26 cellular contexts compared by ENCODE assay signal in genomic region chr19:11489378-11489777, GRCh38. TPM values are rescaled to one million over a fixed set of nuclear protein-coding genes. Genes with fewer than 3 reads are reported as not detected.
DNase-seq lines count a peak whose midpoint lies in the region; ATAC-seq, FAIRE-seq and TF ChIP-seq lines count a peak whose summit lies in the region.
"Had no signal": no experiment of that assay in that cellular context is flagged by ENCODE, and none has a peak within 500 bp of the region (broad histone marks: within the 10 kb centered on the region; RNA-seq: fewer than 3 reads in every experiment).

No MANE protein-coding gene starts in this region.

- H3K9me3 Mint-ChIP-seq in CD8-positive, alpha-beta memory T cell = no peaks in the 10 kb centered on the region
- H3K9me3 Mint-ChIP-seq: CD4-positive, alpha-beta memory T cell had no signal

- FAIRE-seq in HepG2 (lab: Jason Lieb, UNC) = no peak
- FAIRE-seq: A204.1, D721Med, GM12878, GM12892, GM18507 had no signal

- in situ Hi-C loops in HepG2 (cut with HindIII; ENCODE audit: extremely low pct_ligation_motif_present, low pct_unique_long_range_greater_than_20kb) = no loop called here

- H4K20me1 ChIP-seq in HepG2 (ENCODE audit: insufficient read depth, low read length) = no peaks in the 10 kb centered on the region

- no peaks in the 10 kb centered on the region for H3K27me3 Mint-ChIP-seq in CD8-positive, alpha-beta memory T cell
- H3K27me3 Mint-ChIP-seq: CD4-positive, CD25-positive, alpha-beta regulatory T cell had no signal

- no peak for TF ChIP-seq RAD21 in HepG2 (CRISPR knock-in tag; IDR thresholded peaks at IDR 0.05)

- H3K27me3 ChIP-seq in HepG2 (ENCODE audit: control insufficient read depth in 1 of 2, insufficient read depth in 2 of 2, low read length in 2 of 2) (no peaks in the 10 kb centered on the region), right lobe of liver (no peaks in the 10 kb centered on the region)
- no peaks in the 10 kb centered on the region for H3K27me3 ChIP-seq in CD8-positive, alpha-beta memory T cell (ENCODE audit: insufficient read depth, low read length, poor library complexity, severe bottlenecking)
- H3K27me3 ChIP-seq: BE2C, BLaER1 had no signal

- H3K36me3 Mint-ChIP-seq in CD8-positive, alpha-beta memory T cell = peaks cover 0 to 49% (median 8%) of the 10 kb centered on the region in 3 donors

- no peak overlapping the region for H3K9ac ChIP-seq in HepG2 (ENCODE audit: insufficient read depth, low read depth, low read length)
- H3K9ac ChIP-seq: BLaER1 had no signal

- H3K27ac ChIP-seq in HepG2 (ENCODE audit: extremely low read length, insufficient read depth, low read length) (peak overlapping the region; percentile 67), right lobe of liver (no peak overlapping the region), cingulate gyrus (ENCODE audit: low read depth, low read length) (peak overlapping the region; percentile 60), temporal lobe (ENCODE audit: low read depth, low read length) (peak overlapping the region; percentile 17)
- H3K27ac ChIP-seq in CD8-positive, alpha-beta memory T cell (ENCODE audit: low read depth, low read length) = no peak overlapping the region
- H3K27ac ChIP-seq: BLaER1 had no signal

- H3K79me2 ChIP-seq in HepG2 (ENCODE audit: insufficient read depth, low read length) = no peaks in the 10 kb centered on the region

- no peak for TF ChIP-seq EP300 in HepG2 (IDR thresholded peaks at IDR 0.05; ENCODE audit: low read depth in 2 of 2, low read length in 2 of 2)
- TF ChIP-seq EP300 in HepG2 (CRISPR knock-in tag; IDR thresholded peaks at IDR 0.05; ENCODE audit: borderline replicate concordance) = no peak

- 80% methylated on average over 6 of the region's 7 CpGs for WGBS in HepG2 (ENCODE audit: low lambda C conversion rate)
- 100% methylated on average over 1 of the region's 7 CpGs for WGBS in right lobe of liver (ENCODE audit: insufficient coverage, low coverage, low lambda C conversion rate, missing lambda C conversion rate)

- no peak overlapping the region for H2AFZ ChIP-seq in HepG2 (ENCODE audit: low read length)

- H3K4me2 ChIP-seq in HepG2 (ENCODE audit: low read depth, low read length) = no peak overlapping the region
- H3K4me2 ChIP-seq: BLaER1 had no signal

- intact Hi-C loops in HepG2 (cut with micrococcal nuclease; ENCODE audit: unreplicated experiment) = no loop called here
- intact Hi-C loops in right lobe of liver (cut with DNase I) = no loop called here

- H3K27ac Mint-ChIP-seq in CD8-positive, alpha-beta memory T cell = no peak overlapping the region
- H3K27ac Mint-ChIP-seq: CD14-positive monocyte; CD4-positive, CD25-positive, alpha-beta regulatory T cell had no signal

- H3K4me1 ChIP-seq in HepG2 (ENCODE audit: insufficient read depth, low read length) (peaks cover 28% of the 10 kb centered on the region), right lobe of liver (peaks cover 0 to 36% (median 14%) of the 10 kb centered on the region in 4 donors)
- no peaks in the 10 kb centered on the region for H3K4me1 ChIP-seq in CD8-positive, alpha-beta memory T cell (ENCODE audit: insufficient read depth, low read length)
- H3K4me1 ChIP-seq: BE2C had no signal

- POLR2A ChIA-PET in HepG2 (lab: Yijun Ruan, JAX) = no interaction called here
- POLR2A ChIA-PET in CD8-positive, alpha-beta memory T cell (lab: Charles Lee) = no interaction called here

- TF ChIP-seq POLR2A in HepG2 (IDR thresholded peaks at IDR 0.05; ENCODE audit: insufficient read depth in 1 of 2, low read depth in 2 of 2, low read length in 2 of 2) (no peak), right lobe of liver (IDR thresholded peaks at IDR 0.05) (no peak)

- H3K4me3 Mint-ChIP-seq in CD8-positive, alpha-beta memory T cell = no peak overlapping the region
- H3K4me3 Mint-ChIP-seq: CD14-positive monocyte; CD4-positive, alpha-beta memory T cell; CD4-positive, CD25-positive, alpha-beta regulatory T cell had no signal

- H3K9me3 ChIP-seq in HepG2 (ENCODE audit: low read length) (no peaks in the 10 kb centered on the region), right lobe of liver (no peaks in the 10 kb centered on the region)
- H3K9me3 ChIP-seq in CD8-positive, alpha-beta memory T cell (ENCODE audit: low read length) = no peaks in the 10 kb centered on the region
- H3K9me3 ChIP-seq: BE2C, BLaER1, Caco-2 had no signal

- no TSS peak for BruUV-seq in HepG2 (replicated peaks; lab: Mats Ljungman, UMichigan)

- no peaks in the 10 kb centered on the region for H3K4me1 Mint-ChIP-seq in CD8-positive, alpha-beta memory T cell
- H3K4me1 Mint-ChIP-seq: CD14-positive monocyte had no signal

- H3K4me3 ChIP-seq in HepG2 (replicated peaks in 1 of 3; ENCODE audit: insufficient read depth in 1 of 3, low read depth in 2 of 3, low read length in 3 of 3) (no peak overlapping the region), right lobe of liver (no peak overlapping the region)
- no peak overlapping the region for H3K4me3 ChIP-seq in CD8-positive, alpha-beta memory T cell (ENCODE audit: low read length)
- H3K4me3 ChIP-seq: BLaER1, GM12878 had no signal

- TF ChIP-seq CTCF in HepG2 (CRISPR knock-in tag; IDR thresholded peaks at IDR 0.05) = no peak
- no peak for TF ChIP-seq CTCF in right lobe of liver (IDR thresholded peaks at IDR 0.05)

- DNase-seq in HepG2 (ENCODE audit: low spot score) (no peak), right lobe of liver (no peak), NCI-H446 treated with DMSO at 0.1 percent for 48 hours (lab: John Stamatoyannopoulos, UW) (no peak)
- no peak for DNase-seq in CD8-positive, alpha-beta memory T cell
- DNase-seq: 8988T; ACHN; BE2C; C1 segment of cervical spinal cord; Caco-2; Calu3; CD4-positive, alpha-beta memory T cell; CD4-positive, CD25-positive, alpha-beta regulatory T cell; DND-41; EL; GDM1 had no signal

- CTCF ChIA-PET in HepG2 (lab: Yijun Ruan, JAX; ENCODE audit: low intra/inter-chr PET ratio, low total read pairs) = no interaction called here
- CTCF ChIA-PET in CD8-positive, alpha-beta memory T cell (lab: Charles Lee) = no interaction called here

- H3K36me3 ChIP-seq in HepG2 (replicated peaks in 1 of 2; ENCODE audit: control insufficient read depth in 1 of 2, insufficient read depth in 2 of 2, low read length in 2 of 2) (peaks cover 0 to 3% of the 10 kb centered on the region in 2 experiments; a peak in 1 of 5 replicates), right lobe of liver (no peaks in the 10 kb centered on the region)
- H3K36me3 ChIP-seq in CD8-positive, alpha-beta memory T cell (ENCODE audit: insufficient read depth, low read length) = no peaks in the 10 kb centered on the region
- H3K36me3 ChIP-seq: BE2C had no signal

- ATAC-seq in HepG2 (no peak), right lobe of liver (no peak)
- ATAC-seq: GM12878 had no signal

RNA-seq across cellular contexts. Expression of gene ELAVL3, which starts 8.5 kb away (rescaled TPM):
- total RNA-seq in HepG2 (2016; rRNA removed; fragmentation: Illumina TruSeq; extraction: Trizol) (not detected in 2 replicates), right lobe of liver (not detected), temporal lobe (132 TPM)
- total RNA-seq in HepG2 (2016; cell fraction: cytosol; rRNA removed; fragmentation: Illumina TruSeq; extraction: Trizol; ENCODE audit: low read depth) = not detected in 2 replicates
- not detected in 2 replicates for total RNA-seq in HepG2 (2016; cell fraction: insoluble cytoplasmic fraction; rRNA removed; fragmentation: Illumina TruSeq; extraction: Trizol)
- not detected in 2 replicates for total RNA-seq in HepG2 (2016; cell fraction: membrane; rRNA removed; fragmentation: Illumina TruSeq; extraction: Trizol)
- not detected in 2 replicates for total RNA-seq in HepG2 (2016; cell fraction: nucleus; rRNA removed; fragmentation: Illumina TruSeq; extraction: Trizol)
- 0.03 TPM in 2 replicates for polyA plus RNA-seq in HepG2 (2011; rRNA removed)
- not detected in 2 replicates for polyA plus RNA-seq in HepG2 (2011; cell fraction: cytosol; rRNA removed)
- polyA plus RNA-seq in HepG2 (2011; cell fraction: nucleus; rRNA removed) = 0.12 and 0.16 TPM in 2 replicates
- 0.03 TPM in 2 replicates for polyA plus RNA-seq in HepG2 (2012)
- 0.02 TPM in 1 of 2 replicates, not detected in the other for polyA plus RNA-seq in HepG2 (2016; cell fraction: cytosol; fragmentation: Illumina TruSeq; extraction: Trizol; ENCODE audit: low read depth)
- not detected in 2 replicates for polyA plus RNA-seq in HepG2 (2016; cell fraction: insoluble cytoplasmic fraction; fragmentation: Illumina TruSeq; extraction: Trizol; ENCODE audit: low read depth)
- not detected in 2 replicates for polyA plus RNA-seq in HepG2 (2016; cell fraction: membrane; fragmentation: Illumina TruSeq; extraction: Trizol; ENCODE audit: low read depth)
- polyA plus RNA-seq in HepG2 (2016; cell fraction: nucleus; fragmentation: Illumina TruSeq; extraction: Trizol; ENCODE audit: insufficient read depth, low read depth) = not detected in 2 replicates
- not detected in 2 replicates for polyA minus RNA-seq in HepG2 (2011; rRNA and poly(A)+ RNA removed; ENCODE audit: low replicate concordance)
- not detected in 2 replicates for polyA minus RNA-seq in HepG2 (2011; cell fraction: cytosol; rRNA and poly(A)+ RNA removed)
- polyA minus RNA-seq in HepG2 (2011; cell fraction: nucleus; rRNA and poly(A)+ RNA removed) = not detected in 2 replicates
- total RNA-seq in CD8-positive, alpha-beta memory T cell = not detected
- polyA plus RNA-seq in CD8-positive, alpha-beta memory T cell = not detected
- total RNA-seq: Caco-2; Calu3; CD4-positive, alpha-beta memory T cell; CD4-positive, CD25-positive, alpha-beta regulatory T cell; Daoy had no signal
- polyA plus RNA-seq: AG04450; CD14-positive monocyte; CD4-positive, alpha-beta memory T cell; CD4-positive, CD25-positive, alpha-beta regulatory T cell had no signal

RNA-seq across cellular contexts. Expression of gene ZNF653, which starts 16.3 kb away (rescaled TPM):
- total RNA-seq in HepG2 (2016; rRNA removed; fragmentation: Illumina TruSeq; extraction: Trizol) (1.2 and 4.7 TPM in 2 replicates), right lobe of liver (1 to 10 TPM; 2.7 to 7.0 (median 3.9) TPM), temporal lobe (9.3 TPM)
- total RNA-seq in HepG2 (2016; cell fraction: cytosol; rRNA removed; fragmentation: Illumina TruSeq; extraction: Trizol; ENCODE audit: low read depth) = 1.0 and 1.5 TPM in 2 replicates
- total RNA-seq in HepG2 (2016; cell fraction: insoluble cytoplasmic fraction; rRNA removed; fragmentation: Illumina TruSeq; extraction: Trizol) = 1.2 and 3.2 TPM in 2 replicates
- total RNA-seq in HepG2 (2016; cell fraction: membrane; rRNA removed; fragmentation: Illumina TruSeq; extraction: Trizol) = 1.8 and 2.2 TPM in 2 replicates
- 2.9 and 3.8 TPM in 2 replicates for total RNA-seq in HepG2 (2016; cell fraction: nucleus; rRNA removed; fragmentation: Illumina TruSeq; extraction: Trizol)
- 6.6 and 7.1 TPM in 2 replicates for polyA plus RNA-seq in HepG2 (2011; rRNA removed)
- polyA plus RNA-seq in HepG2 (2011; cell fraction: cytosol; rRNA removed) = 7.1 and 10.4 TPM in 2 replicates
- 18.3 and 30.3 TPM in 2 replicates for polyA plus RNA-seq in HepG2 (2011; cell fraction: nucleus; rRNA removed)
- 3.6 and 4.5 TPM in 2 replicates for polyA plus RNA-seq in HepG2 (2012)
- polyA plus RNA-seq in HepG2 (2016; cell fraction: cytosol; fragmentation: Illumina TruSeq; extraction: Trizol; ENCODE audit: low read depth) = 0.57 and 1.6 TPM in 2 replicates
- polyA plus RNA-seq in HepG2 (2016; cell fraction: insoluble cytoplasmic fraction; fragmentation: Illumina TruSeq; extraction: Trizol; ENCODE audit: low read depth) = 1.9 and 2.7 TPM in 2 replicates
- polyA plus RNA-seq in HepG2 (2016; cell fraction: membrane; fragmentation: Illumina TruSeq; extraction: Trizol; ENCODE audit: low read depth) = 1.3 and 1.8 TPM in 2 replicates
- polyA plus RNA-seq in HepG2 (2016; cell fraction: nucleus; fragmentation: Illumina TruSeq; extraction: Trizol; ENCODE audit: insufficient read depth, low read depth) = 5.8 and 5.9 TPM in 2 replicates
- 5.9 and 8.5 TPM in 2 replicates for polyA minus RNA-seq in HepG2 (2011; rRNA and poly(A)+ RNA removed; ENCODE audit: low replicate concordance)
- polyA minus RNA-seq in HepG2 (2011; cell fraction: cytosol; rRNA and poly(A)+ RNA removed) = 2.1 and 3.0 TPM in 2 replicates
- polyA minus RNA-seq in HepG2 (2011; cell fraction: nucleus; rRNA and poly(A)+ RNA removed) = 11.2 and 12.4 TPM in 2 replicates
- total RNA-seq in CD8-positive, alpha-beta memory T cell = 10 to 100 TPM; 12.6 to 13.3 TPM
- polyA plus RNA-seq in CD8-positive, alpha-beta memory T cell = 5.1 TPM

RNA-seq across cellular contexts. Expression of gene ECSIT, which starts 39.6 kb away (rescaled TPM):
- total RNA-seq in HepG2 (2016; rRNA removed; fragmentation: Illumina TruSeq; extraction: Trizol) = 32.2 and 36.4 TPM in 2 replicates
- 34.9 and 42.8 TPM in 2 replicates for total RNA-seq in HepG2 (2016; cell fraction: cytosol; rRNA removed; fragmentation: Illumina TruSeq; extraction: Trizol; ENCODE audit: low read depth)
- 29.2 and 39.1 TPM in 2 replicates for total RNA-seq in HepG2 (2016; cell fraction: insoluble cytoplasmic fraction; rRNA removed; fragmentation: Illumina TruSeq; extraction: Trizol)
- 47.6 and 47.9 TPM in 2 replicates for total RNA-seq in HepG2 (2016; cell fraction: membrane; rRNA removed; fragmentation: Illumina TruSeq; extraction: Trizol)
- 18.6 and 23.5 TPM in 2 replicates for total RNA-seq in HepG2 (2016; cell fraction: nucleus; rRNA removed; fragmentation: Illumina TruSeq; extraction: Trizol)
- 55.4 and 62.3 TPM in 2 replicates for polyA plus RNA-seq in HepG2 (2011; rRNA removed)
- polyA plus RNA-seq in HepG2 (2011; cell fraction: cytosol; rRNA removed) = 50.1 and 76.7 TPM in 2 replicates
- 54.8 and 72.2 TPM in 2 replicates for polyA plus RNA-seq in HepG2 (2011; cell fraction: nucleus; rRNA removed)
- 23.3 and 36.3 TPM in 2 replicates for polyA plus RNA-seq in HepG2 (2012)
- 31.3 and 34.7 TPM in 2 replicates for polyA plus RNA-seq in HepG2 (2016; cell fraction: cytosol; fragmentation: Illumina TruSeq; extraction: Trizol; ENCODE audit: low read depth)
- 32.2 and 38.2 TPM in 2 replicates for polyA plus RNA-seq in HepG2 (2016; cell fraction: insoluble cytoplasmic fraction; fragmentation: Illumina TruSeq; extraction: Trizol; ENCODE audit: low read depth)
- 46.4 and 49.9 TPM in 2 replicates for polyA plus RNA-seq in HepG2 (2016; cell fraction: membrane; fragmentation: Illumina TruSeq; extraction: Trizol; ENCODE audit: low read depth)
- polyA plus RNA-seq in HepG2 (2016; cell fraction: nucleus; fragmentation: Illumina TruSeq; extraction: Trizol; ENCODE audit: insufficient read depth, low read depth) = 50.2 and 54.3 TPM in 2 replicates
- polyA minus RNA-seq in HepG2 (2011; rRNA and poly(A)+ RNA removed; ENCODE audit: low replicate concordance) = 105 and 125 TPM in 2 replicates
- 32.7 and 34.2 TPM in 2 replicates for polyA minus RNA-seq in HepG2 (2011; cell fraction: cytosol; rRNA and poly(A)+ RNA removed)
- 9.3 and 10.2 TPM in 2 replicates for polyA minus RNA-seq in HepG2 (2011; cell fraction: nucleus; rRNA and poly(A)+ RNA removed)
- total RNA-seq in right lobe of liver = 10 to 100 TPM; 25.0 to 45.5 (median 37.7) TPM
- total RNA-seq in temporal lobe = 26.3 TPM
- total RNA-seq in CD8-positive, alpha-beta memory T cell = 10 to 100 TPM; 59.6 to 61.0 TPM
- 31.4 TPM for polyA plus RNA-seq in CD8-positive, alpha-beta memory T cell

RNA-seq across cellular contexts. Expression of gene CNN1, which starts 49.3 kb away (rescaled TPM):
- total RNA-seq in HepG2 (2016; rRNA removed; fragmentation: Illumina TruSeq; extraction: Trizol) (0.55 and 1.1 TPM in 2 replicates), right lobe of liver (1 to 10 TPM in 4 of 6 experiments, under 1 TPM in 2; 0.71 to 8.5 (median 1.0) TPM), temporal lobe (0.74 TPM)
- 1.2 and 1.6 TPM in 2 replicates for total RNA-seq in HepG2 (2016; cell fraction: cytosol; rRNA removed; fragmentation: Illumina TruSeq; extraction: Trizol; ENCODE audit: low read depth)
- total RNA-seq in HepG2 (2016; cell fraction: insoluble cytoplasmic fraction; rRNA removed; fragmentation: Illumina TruSeq; extraction: Trizol) = 0.58 and 0.74 TPM in 2 replicates
- 0.99 and 1.0 TPM in 2 replicates for total RNA-seq in HepG2 (2016; cell fraction: membrane; rRNA removed; fragmentation: Illumina TruSeq; extraction: Trizol)
- total RNA-seq in HepG2 (2016; cell fraction: nucleus; rRNA removed; fragmentation: Illumina TruSeq; extraction: Trizol) = 0.43 TPM in 1 of 2 replicates, not detected in the other
- polyA plus RNA-seq in HepG2 (2011; rRNA removed) = 0.39 and 0.70 TPM in 2 replicates
- 0.28 and 0.50 TPM in 2 replicates for polyA plus RNA-seq in HepG2 (2011; cell fraction: cytosol; rRNA removed)
- 0.33 and 0.40 TPM in 2 replicates for polyA plus RNA-seq in HepG2 (2011; cell fraction: nucleus; rRNA removed)
- 0.40 and 0.45 TPM in 2 replicates for polyA plus RNA-seq in HepG2 (2012)
- 1.5 TPM in 2 replicates for polyA plus RNA-seq in HepG2 (2016; cell fraction: cytosol; fragmentation: Illumina TruSeq; extraction: Trizol; ENCODE audit: low read depth)
- polyA plus RNA-seq in HepG2 (2016; cell fraction: insoluble cytoplasmic fraction; fragmentation: Illumina TruSeq; extraction: Trizol; ENCODE audit: low read depth) = 1.2 TPM in 2 replicates
- 1.2 and 1.4 TPM in 2 replicates for polyA plus RNA-seq in HepG2 (2016; cell fraction: membrane; fragmentation: Illumina TruSeq; extraction: Trizol; ENCODE audit: low read depth)
- polyA plus RNA-seq in HepG2 (2016; cell fraction: nucleus; fragmentation: Illumina TruSeq; extraction: Trizol; ENCODE audit: insufficient read depth, low read depth) = 0.37 and 0.87 TPM in 2 replicates
- 1.6 TPM in 1 of 2 replicates, not detected in the other for polyA minus RNA-seq in HepG2 (2011; rRNA and poly(A)+ RNA removed; ENCODE audit: low replicate concordance)
- not detected in 2 replicates for polyA minus RNA-seq in HepG2 (2011; cell fraction: cytosol; rRNA and poly(A)+ RNA removed)
- not detected in 2 replicates for polyA minus RNA-seq in HepG2 (2011; cell fraction: nucleus; rRNA and poly(A)+ RNA removed)
- not detected for total RNA-seq in CD8-positive, alpha-beta memory T cell
- polyA plus RNA-seq in CD8-positive, alpha-beta memory T cell = not detected
- total RNA-seq: Calu3; CD4-positive, alpha-beta memory T cell; CD4-positive, CD25-positive, alpha-beta regulatory T cell had no signal
- polyA plus RNA-seq: CD14-positive monocyte; CD4-positive, alpha-beta memory T cell; CD4-positive, CD25-positive, alpha-beta regulatory T cell had no signal

RNA-seq across cellular contexts. Expression of gene PRKCSH, which starts 53.9 kb away (rescaled TPM):
- total RNA-seq in HepG2 (2016; rRNA removed; fragmentation: Illumina TruSeq; extraction: Trizol) (44.2 and 125 TPM in 2 replicates), right lobe of liver (100 to 1,000 TPM; 114 to 206 (median 192) TPM), temporal lobe (47.5 TPM)
- 48.9 and 50.4 TPM in 2 replicates for total RNA-seq in HepG2 (2016; cell fraction: cytosol; rRNA removed; fragmentation: Illumina TruSeq; extraction: Trizol; ENCODE audit: low read depth)
- 34.7 and 135 TPM in 2 replicates for total RNA-seq in HepG2 (2016; cell fraction: insoluble cytoplasmic fraction; rRNA removed; fragmentation: Illumina TruSeq; extraction: Trizol)
- total RNA-seq in HepG2 (2016; cell fraction: membrane; rRNA removed; fragmentation: Illumina TruSeq; extraction: Trizol) = 48.6 and 53.5 TPM in 2 replicates
- total RNA-seq in HepG2 (2016; cell fraction: nucleus; rRNA removed; fragmentation: Illumina TruSeq; extraction: Trizol) = 112 and 115 TPM in 2 replicates
- polyA plus RNA-seq in HepG2 (2011; rRNA removed) = 85.1 and 111 TPM in 2 replicates
- 50.0 and 58.7 TPM in 2 replicates for polyA plus RNA-seq in HepG2 (2011; cell fraction: cytosol; rRNA removed)
- polyA plus RNA-seq in HepG2 (2011; cell fraction: nucleus; rRNA removed) = 284 and 361 TPM in 2 replicates
- polyA plus RNA-seq in HepG2 (2012) = 138 and 245 TPM in 2 replicates
- 34.6 and 43.1 TPM in 2 replicates for polyA plus RNA-seq in HepG2 (2016; cell fraction: cytosol; fragmentation: Illumina TruSeq; extraction: Trizol; ENCODE audit: low read depth)
- polyA plus RNA-seq in HepG2 (2016; cell fraction: insoluble cytoplasmic fraction; fragmentation: Illumina TruSeq; extraction: Trizol; ENCODE audit: low read depth) = 46.2 and 78.4 TPM in 2 replicates
- 62.2 and 79.4 TPM in 2 replicates for polyA plus RNA-seq in HepG2 (2016; cell fraction: membrane; fragmentation: Illumina TruSeq; extraction: Trizol; ENCODE audit: low read depth)
- polyA plus RNA-seq in HepG2 (2016; cell fraction: nucleus; fragmentation: Illumina TruSeq; extraction: Trizol; ENCODE audit: insufficient read depth, low read depth) = 408 and 430 TPM in 2 replicates
- polyA minus RNA-seq in HepG2 (2011; rRNA and poly(A)+ RNA removed; ENCODE audit: low replicate concordance) = 138 and 163 TPM in 2 replicates
- 104 and 130 TPM in 2 replicates for polyA minus RNA-seq in HepG2 (2011; cell fraction: cytosol; rRNA and poly(A)+ RNA removed)
- 60.0 and 70.7 TPM in 2 replicates for polyA minus RNA-seq in HepG2 (2011; cell fraction: nucleus; rRNA and poly(A)+ RNA removed)
- total RNA-seq in CD8-positive, alpha-beta memory T cell = 100 to 1,000 TPM; 262 to 272 TPM
- 60.7 TPM for polyA plus RNA-seq in CD8-positive, alpha-beta memory T cell

Comparison
In these comparisons a context has a peak if more than half of its experiments do, and no peak if none do; other contexts are left out.
1. H3K27ac ChIP-seq: peak in HepG2 (single experiment), cingulate gyrus (single experiment) and temporal lobe (single experiment); none in right lobe of liver (0 of 3) and CD8-positive, alpha-beta memory T cell (single experiment).
2. RNA of gene ELAVL3, which starts 8.5 kb away (total RNA-seq): 132 TPM in temporal lobe (single experiment); not detected in CD8-positive, alpha-beta memory T cell, not detected in HepG2 and not detected in right lobe of liver; every median in the first group is over 100 times any median in the second.